Comparison of ENCODE assay signal across 8 cellular contexts in genomic region chr3:109081746-109082510, GRCh38. TPM values are rescaled to one million over a fixed set of nuclear protein-coding genes. Genes with fewer than 3 reads are reported as not detected.
DNase-seq lines count a peak whose midpoint lies in the region; ATAC-seq and TF ChIP-seq lines count a peak whose summit lies in the region.

No MANE protein-coding gene starts in this region.

- POLR2A ChIA-PET in CD4-positive, alpha-beta T cell (lab: Charles Lee): no interaction called here
- POLR2A ChIA-PET in activated naive CD8-positive, alpha-beta T cell treated with anti-CD3 and anti-CD28 coated beads, Interleukin-2, amount 10 ng/mL, durations not matched to agents 7 days and 5 days (lab: Charles Lee): no interaction called here

- ATAC-seq in CD4-positive, alpha-beta T cell (ENCODE audit: poor library complexity): no peak
- ATAC-seq in activated naive CD8-positive, alpha-beta T cell treated with anti-CD3 and anti-CD28 coated beads, Interleukin-2, amount 10 ng/mL, durations not matched to agents 7 days and 5 days (ENCODE audit: low read depth): peak; percentile 47

- H3K4me3 Mint-ChIP-seq in CD4-positive, alpha-beta T cell: no peak overlapping the region
- H3K4me3 Mint-ChIP-seq in activated naive CD8-positive, alpha-beta T cell treated with anti-CD3 and anti-CD28 coated beads, Interleukin-2, amount 10 ng/mL, durations not matched to agents 7 days and 5 days: no peak overlapping the region

- peaks cover 3% of the 10 kb centered on the region for H3K27me3 ChIP-seq in CD4-positive, alpha-beta T cell (ENCODE audit: control insufficient read depth, insufficient read depth, low read length)

- peak in 2 of 10 experiments; percentile 1 for DNase-seq in CD4-positive, alpha-beta T cell
- DNase-seq in HFF-Myc (ENCODE audit: extremely low read depth, low read depth) (peak; percentile 2), LoVo (ENCODE audit: low spot score) (peak; percentile 43), islet precursor cell (peak; percentile 67), substantia nigra (lab: John Stamatoyannopoulos, UW) (no peak), inferior parietal cortex (ENCODE audit: extremely low spot score) (no peak)
- DNase-seq in activated naive CD8-positive, alpha-beta T cell treated with anti-CD3 and anti-CD28 coated beads, Interleukin-2, amount 10 ng/mL, durations not matched to agents 7 days and 5 days: peak; percentile 29

- H3K4me1 Mint-ChIP-seq in CD4-positive, alpha-beta T cell (ENCODE audit: low read depth): no peaks in the 10 kb centered on the region
- no peaks in the 10 kb centered on the region for H3K4me1 Mint-ChIP-seq in activated naive CD8-positive, alpha-beta T cell treated with anti-CD3 and anti-CD28 coated beads, Interleukin-2, amount 10 ng/mL, durations not matched to agents 7 days and 5 days

- no peaks in the 10 kb centered on the region for H3K36me3 Mint-ChIP-seq in CD4-positive, alpha-beta T cell (ENCODE audit: low read depth)
- H3K36me3 Mint-ChIP-seq in activated naive CD8-positive, alpha-beta T cell treated with anti-CD3 and anti-CD28 coated beads, Interleukin-2, amount 10 ng/mL, durations not matched to agents 7 days and 5 days: no peaks in the 10 kb centered on the region

- intact Hi-C loops in CD4-positive, alpha-beta T cell (cut with DNase I, micrococcal nuclease): loop anchor here (2.0 to 5.0 kb wide), 3 partner anchors 420 to 593 kb away; no protein-coding TSS in a partner anchor

- peaks cover 14% of the 10 kb centered on the region for H3K9me3 ChIP-seq in CD4-positive, alpha-beta T cell (ENCODE audit: control insufficient read depth, low read length)

- H3K4me3 ChIP-seq in HFF-Myc (replicated peaks; ENCODE audit: low read depth, low read length): no peak overlapping the region

- no peak overlapping the region for H3K27ac Mint-ChIP-seq in CD4-positive, alpha-beta T cell
- H3K27ac Mint-ChIP-seq in activated naive CD8-positive, alpha-beta T cell treated with anti-CD3 and anti-CD28 coated beads, Interleukin-2, amount 10 ng/mL, durations not matched to agents 7 days and 5 days: no peak overlapping the region

- H3K27ac ChIP-seq in CD4-positive, alpha-beta T cell (ENCODE audit: low read depth, low read length): no peak overlapping the region
- no peak overlapping the region for H3K27ac ChIP-seq in substantia nigra (ENCODE audit: low read depth, low read length, poor library complexity, severe bottlenecking)

- peak; percentile 61 for TF ChIP-seq CTCF in CD4-positive, alpha-beta T cell (IDR thresholded peaks at IDR 0.05)
- TF ChIP-seq CTCF in GM12874 (IDR thresholded peaks at IDR 0.05; ENCODE audit: insufficient read depth, low read depth, low read length) (peak; percentile 76), HFF-Myc (IDR thresholded peaks at IDR 0.05; ENCODE audit: low read depth, low read length, missing control alignments) (peak; percentile 68)

- CTCF ChIA-PET in CD4-positive, alpha-beta T cell (lab: Charles Lee): no interaction called here

- peaks cover 33% of the 10 kb centered on the region for H3K27me3 Mint-ChIP-seq in CD4-positive, alpha-beta T cell
- H3K27me3 Mint-ChIP-seq in activated naive CD8-positive, alpha-beta T cell treated with anti-CD3 and anti-CD28 coated beads, Interleukin-2, amount 10 ng/mL, durations not matched to agents 7 days and 5 days: peaks cover 37% of the 10 kb centered on the region

- H3K9me3 Mint-ChIP-seq in CD4-positive, alpha-beta T cell: peaks cover 5% of the 10 kb centered on the region
- no peaks in the 10 kb centered on the region for H3K9me3 Mint-ChIP-seq in activated naive CD8-positive, alpha-beta T cell treated with anti-CD3 and anti-CD28 coated beads, Interleukin-2, amount 10 ng/mL, durations not matched to agents 7 days and 5 days

RNA-seq across cellular contexts. Expression of gene MORC1, which starts 36.0 kb away (rescaled TPM):
- total RNA-seq in CD4-positive, alpha-beta T cell: not detected
- total RNA-seq in activated naive CD8-positive, alpha-beta T cell treated with anti-CD3 and anti-CD28 coated beads, Interleukin-2, amount 10 ng/mL, durations not matched to agents 7 days and 5 days: not detected

RNA-seq across cellular contexts. Expression of gene C3orf85, which starts 54.6 kb away (rescaled TPM):
- total RNA-seq in CD4-positive, alpha-beta T cell: not detected
- total RNA-seq in activated naive CD8-positive, alpha-beta T cell treated with anti-CD3 and anti-CD28 coated beads, Interleukin-2, amount 10 ng/mL, durations not matched to agents 7 days and 5 days: not detected

Comparison
In these comparisons a context has a peak if more than half of its experiments do, and no peak if none do; other contexts are left out.
1. DNase-seq: peak in HFF-Myc (single experiment), LoVo (single experiment), activated naive CD8-positive, alpha-beta T cell treated with anti-CD3 and anti-CD28 coated beads, Interleukin-2, amount 10 ng/mL, durations not matched to agents 7 days and 5 days (single experiment) and islet precursor cell (single experiment); none in substantia nigra (0 of 49) and inferior parietal cortex (single experiment).
2. Peak in every context shown above with its lines, with median percentiles within 50 percentile points of each other: CTCF ChIP-seq.